25 cellular contexts compared by ENCODE assay signal in the genomic region with DNA sequence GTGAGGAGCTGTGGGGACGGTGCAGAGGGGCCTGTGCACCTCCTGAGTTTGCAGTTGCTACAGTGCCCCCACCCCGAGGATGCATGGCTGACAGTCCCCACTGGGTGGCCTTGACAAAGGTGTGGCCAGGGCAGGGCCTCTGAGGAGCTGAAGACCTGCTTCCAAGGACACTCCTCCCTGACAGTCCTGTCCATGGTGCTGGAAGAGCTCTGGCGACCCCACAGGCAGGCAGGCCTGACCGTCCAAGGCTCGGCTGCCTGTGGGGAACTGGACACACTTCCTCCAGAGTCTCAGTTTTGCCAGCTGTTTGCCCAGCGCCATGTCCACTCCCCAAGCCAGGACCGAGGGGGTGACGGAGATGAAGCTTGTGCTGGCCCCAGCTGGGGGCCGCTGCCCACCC. TPM values are rescaled to one million over a fixed set of nuclear protein-coding genes. Genes with fewer than 3 reads are reported as not detected.
DNase-seq lines count a peak whose midpoint lies in the region; ATAC-seq and TF ChIP-seq lines count a peak whose summit lies in the region.
"Had no signal": no experiment of that assay in that cellular context is flagged by ENCODE, and none has a peak within 500 bp of the region (broad histone marks: within the 10 kb centered on the region; RNA-seq: fewer than 3 reads in every experiment).

No MANE protein-coding gene starts in this region.

- H3K4me3 ChIP-seq in H7 (ENCODE audit: insufficient read depth, low read depth, low read length) (no peak overlapping the region), hepatocyte (no peak overlapping the region), neural progenitor cell (no peak overlapping the region), coronary artery (no peak overlapping the region)
- H3K4me3 ChIP-seq: dorsolateral prefrontal cortex, SK-N-MC, thyroid gland had no signal

- DNase-seq in H7 = peak; percentile 87
- DNase-seq in SW480 (ENCODE audit: low spot score) = peak; percentile 26
- peak; percentile 45 for DNase-seq in hepatocyte (ENCODE audit: low spot score)
- peak; percentile 62 for DNase-seq in neural progenitor cell (ENCODE audit: low spot score)
- DNase-seq in activated naive CD4-positive, alpha-beta T cell (lab: John Stamatoyannopoulos, UW) = no peak
- DNase-seq in coronary artery (ENCODE audit: low spot score) = no peak
- DNase-seq: activated CD4-positive, alpha-beta T cell treated with anti-CD3 and anti-CD28 coated beads for 1 hour; activated naive CD8-positive, alpha-beta T cell treated with anti-CD3 and anti-CD28 coated beads for 36 hours; CD4-positive, alpha-beta memory T cell; DMS53; dorsolateral prefrontal cortex; midbrain; NCI-H1417; NCI-H510A; small intestine; stimulated activated CD4-positive, alpha-beta T cell treated with anti-CD3 and anti-CD28 coated beads, Interleukin-4, amount 100 ng/mL, for 1 hour; stimulated activated naive CD8-positive, alpha-beta T cell treated with anti-CD3 and anti-CD28 coated beads, Interleukin-15, Interleukin-2, amounts not matched to agents 100 U/mL and 50 U/mL, for 24 hours; T-helper 9 cell; thyroid gland had no signal

- H3K4me2 ChIP-seq in hepatocyte (no peak overlapping the region), neural progenitor cell (no peak overlapping the region)

- H3K27me3 Mint-ChIP-seq in neural progenitor cell (ENCODE audit: insufficient read depth, low read depth) = peaks cover 5% of the 10 kb centered on the region
- H3K27me3 Mint-ChIP-seq: CD4-positive, alpha-beta memory T cell had no signal

- no peaks in the 10 kb centered on the region for H4K20me1 ChIP-seq in hepatocyte (ENCODE audit: insufficient read depth, poor library complexity, severe bottlenecking)
- peaks cover 47% of the 10 kb centered on the region for H4K20me1 ChIP-seq in neural progenitor cell (ENCODE audit: low read depth)

- peaks cover 11% of the 10 kb centered on the region for H3F3A ChIP-seq in neural progenitor cell (ENCODE audit: low read depth)

- ATAC-seq in HG03565 (IDR thresholded peaks at IDR 0.05; ENCODE audit: unreplicated experiment) = no peak
- ATAC-seq: stimulated activated naive CD8-positive, alpha-beta T cell treated with anti-CD3 and anti-CD28 coated beads, Interleukin-15, Interleukin-2, amounts not matched to agents 100 U/mL and 50 U/mL, for 24 hours had no signal

- H3K36me3 ChIP-seq in H7 (replicated peaks; ENCODE audit: control insufficient read depth, insufficient read depth, low read length) (no peaks in the 10 kb centered on the region), hepatocyte (replicated peaks; ENCODE audit: insufficient read depth, low read depth) (no peaks in the 10 kb centered on the region), neural progenitor cell (no peaks in the 10 kb centered on the region)
- H3K36me3 ChIP-seq: thyroid gland had no signal

- no peaks in the 10 kb centered on the region for H3K4me1 ChIP-seq in hepatocyte (ENCODE audit: insufficient read depth)
- no peaks in the 10 kb centered on the region for H3K4me1 ChIP-seq in neural progenitor cell
- H3K4me1 ChIP-seq: thyroid gland had no signal

- H2AFZ ChIP-seq in hepatocyte = no peak overlapping the region
- H2AFZ ChIP-seq in neural progenitor cell (replicated peaks) = no peak overlapping the region

- no peak overlapping the region for H3K9ac ChIP-seq in neural progenitor cell

- H3K9me3 Mint-ChIP-seq in neural progenitor cell = peaks cover 17% of the 10 kb centered on the region

- whole genome bisulfite sequencing in hepatocyte (ENCODE audit: low lambda C conversion rate, missing lambda C conversion rate) = 67% methylated on average over 9 of the region's 9 CpGs

- no peak for TF ChIP-seq CTCF in hepatocyte (IDR thresholded peaks at IDR 0.05; ENCODE audit: poor library complexity)
- no peak for TF ChIP-seq CTCF in neural progenitor cell (IDR thresholded peaks at IDR 0.05)
- no peak for TF ChIP-seq CTCF in coronary artery (IDR thresholded peaks at IDR 0.05)

- no peaks in the 10 kb centered on the region for H3K4me1 Mint-ChIP-seq in neural progenitor cell
- H3K4me1 Mint-ChIP-seq: activated naive CD8-positive, alpha-beta T cell treated with anti-CD3 and anti-CD28 coated beads for 36 hours; CD4-positive, alpha-beta memory T cell; neural crest cell had no signal

- peaks cover 8% of the 10 kb centered on the region for H3K36me3 Mint-ChIP-seq in neural progenitor cell

- H3K27ac ChIP-seq in hepatocyte (no peak overlapping the region), neural progenitor cell (no peak overlapping the region), coronary artery (no peak overlapping the region)
- H3K27ac ChIP-seq: epithelial cell of prostate, SK-N-MC, thyroid gland had no signal

- H3K79me2 ChIP-seq in hepatocyte (no peaks in the 10 kb centered on the region), neural progenitor cell (ENCODE audit: low read depth) (no peaks in the 10 kb centered on the region)

- H3K4me3 Mint-ChIP-seq in neural progenitor cell = no peak overlapping the region
- H3K4me3 Mint-ChIP-seq: activated naive CD8-positive, alpha-beta T cell treated with anti-CD3 and anti-CD28 coated beads for 36 hours; CD4-positive, alpha-beta memory T cell; neural crest cell had no signal

- no peak overlapping the region for H3K27ac Mint-ChIP-seq in neural progenitor cell
- H3K27ac Mint-ChIP-seq: activated naive CD8-positive, alpha-beta T cell treated with anti-CD3 and anti-CD28 coated beads for 36 hours; CD4-positive, alpha-beta memory T cell had no signal

- no peaks in the 10 kb centered on the region for H3K27me3 ChIP-seq in H7 (ENCODE audit: control insufficient read depth, insufficient read depth, low read length)
- H3K27me3 ChIP-seq in hepatocyte = no peaks in the 10 kb centered on the region
- H3K27me3 ChIP-seq in neural progenitor cell = no peaks in the 10 kb centered on the region
- H3K27me3 ChIP-seq: dorsolateral prefrontal cortex, thyroid gland had no signal

- H3K9me3 ChIP-seq in hepatocyte (ENCODE audit: low read depth) (no peaks in the 10 kb centered on the region), neural progenitor cell (ENCODE audit: low read depth) (peaks cover 12% of the 10 kb centered on the region)
- H3K9me3 ChIP-seq: thyroid gland had no signal

- no peaks in the 10 kb centered on the region for H3K9me2 ChIP-seq in hepatocyte (replicated peaks; ENCODE audit: insufficient read depth)

RNA-seq across cellular contexts. Expression of a gene that starts 32.7 kb away (rescaled TPM):
- total RNA-seq in H7 (2014; rRNA removed; shearing (Covaris generic)) = 22.2 and 23.6 TPM in 2 replicates
- total RNA-seq in hepatocyte (4.7 and 6.8 TPM in 2 replicates), neural progenitor cell (ENCODE audit: low replicate concordance) (8.2 and 13.8 TPM in 2 replicates)
- 13.6 and 15.1 TPM in 2 replicates for polyA plus RNA-seq in hepatocyte
- total RNA-seq: bronchial epithelial cell, RPMI7951 had no signal

Comparison
In these comparisons a context has a peak if more than half of its experiments do, and no peak if none do; other contexts are left out.
1. DNase-seq: peak in H7 (single experiment), SW480 (single experiment), hepatocyte (single experiment) and neural progenitor cell (single experiment); none in activated naive CD4-positive, alpha-beta T cell (0 of 4) and coronary artery (single experiment).